In the genomic region with DNA sequence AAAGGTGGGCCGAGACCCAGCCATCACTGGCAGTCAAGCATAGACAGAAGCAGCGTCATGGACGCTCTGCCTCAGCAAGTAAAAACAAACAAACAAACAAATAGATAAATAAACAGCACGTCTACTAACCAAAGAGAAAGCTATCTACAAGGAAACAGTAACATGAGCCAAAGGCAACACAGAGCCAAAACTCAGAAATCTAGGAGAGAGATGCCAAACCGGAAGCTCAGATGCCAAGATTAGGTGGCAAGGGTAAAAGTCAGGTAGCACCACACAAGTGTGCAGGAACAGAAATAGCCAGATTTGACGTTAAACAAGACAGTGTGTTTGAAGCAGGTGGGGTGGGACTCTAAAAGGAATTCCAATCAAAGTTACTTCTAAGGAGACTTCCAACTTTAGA, we compare ENCODE assay signal across 9 cellular contexts.
"Had no signal": no experiment of that assay in that cellular context is flagged by ENCODE, and none has a peak within 500 bp of the region (broad histone marks: within the 10 kb centered on the region; RNA-seq: fewer than 3 reads in every experiment).

No MANE protein-coding gene starts in this region.

- H3K4me1 ChIP-seq: HAP-1 had no signal

- DNase-seq: GM23248, GOT3, H7, HFFc6, KBM-7 had no signal

- H3K36me3 ChIP-seq: HAP-1 had no signal

- H3K27ac ChIP-seq: GM23248, HL-60 had no signal

- H3K9me3 ChIP-seq: HAP-1 had no signal

- ATAC-seq: HCT116, HepG2 had no signal

- H3K4me3 ChIP-seq: GM23248, HAP-1 had no signal
